Comparison of ENCODE assay signal across 9 cellular contexts in genomic region chr14:93331375-93332031, GRCh38. TPM values are rescaled to one million over a fixed set of nuclear protein-coding genes. Genes with fewer than 3 reads are reported as not detected.
DNase-seq lines count a peak whose midpoint lies in the region; ATAC-seq and TF ChIP-seq lines count a peak whose summit lies in the region.
"Had no signal": no experiment of that assay in that cellular context is flagged by ENCODE, and none has a peak within 500 bp of the region (broad histone marks: within the 10 kb centered on the region; RNA-seq: fewer than 3 reads in every experiment).

No MANE protein-coding gene starts in this region.

- ATAC-seq in activated T-helper 17 cell treated with anti-CD3 and anti-CD28 coated beads, Interleukin-2, amount 50 U/mL, for 72 hours (replicated peaks), result no peak
- ATAC-seq in HG03432 (IDR thresholded peaks at IDR 0.05; ENCODE audit: unreplicated experiment) (no peak), HG02588 (IDR thresholded peaks at IDR 0.05; ENCODE audit: unreplicated experiment) (no peak)

- H3K4me1 ChIP-seq in HEK293 (ENCODE audit: control insufficient read depth, insufficient read depth, low read length) (no peaks in the 10 kb centered on the region), hepatocyte (ENCODE audit: insufficient read depth) (peaks cover 12% of the 10 kb centered on the region), skeletal muscle tissue (ENCODE audit: control insufficient read depth in 3 of 3, insufficient read depth in 3 of 3, low read length in 3 of 3) (peaks cover 12 to 33% (median 21%) of the 10 kb centered on the region in 3 donors)

- H3K9me3 ChIP-seq in HEK293 (ENCODE audit: control insufficient read depth, insufficient read depth, low read depth, low read length) (no peaks in the 10 kb centered on the region), hepatocyte (ENCODE audit: low read depth) (no peaks in the 10 kb centered on the region), skeletal muscle tissue (ENCODE audit: control insufficient read depth in 3 of 3, low read length in 3 of 3) (no peaks in the 10 kb centered on the region)

- H3K9me3 Mint-ChIP-seq in activated T-helper 17 cell treated with anti-CD3 and anti-CD28 coated beads, Interleukin-2, amount 50 U/mL, for 72 hours, result no peaks in the 10 kb centered on the region

- no peaks in the 10 kb centered on the region for H3K27me3 ChIP-seq in hepatocyte
- H3K27me3 ChIP-seq in skeletal muscle tissue (ENCODE audit: control insufficient read depth in 3 of 3, insufficient read depth in 3 of 3, low read length in 3 of 3), result no peaks in the 10 kb centered on the region

- H3K27me3 Mint-ChIP-seq in activated T-helper 17 cell treated with anti-CD3 and anti-CD28 coated beads, Interleukin-2, amount 50 U/mL, for 72 hours, result no peaks in the 10 kb centered on the region

- no peaks in the 10 kb centered on the region for H3K36me3 Mint-ChIP-seq in activated T-helper 17 cell treated with anti-CD3 and anti-CD28 coated beads, Interleukin-2, amount 50 U/mL, for 72 hours (ENCODE audit: low read depth)

- TF ChIP-seq CTCF in HEK293 (tag by site-specific recombination; IDR thresholded peaks at IDR 0.05) (no peak), hepatocyte (IDR thresholded peaks at IDR 0.05; ENCODE audit: poor library complexity) (no peak)

- H3K36me3 ChIP-seq in HEK293 (ENCODE audit: control insufficient read depth in 2 of 2, insufficient read depth in 1 of 2, low read length in 2 of 2), result no peaks in the 10 kb centered on the region; a peak in 1 of 3 replicates
- no peaks in the 10 kb centered on the region for H3K36me3 ChIP-seq in hepatocyte (replicated peaks; ENCODE audit: insufficient read depth, low read depth)
- H3K36me3 ChIP-seq in skeletal muscle tissue (ENCODE audit: control insufficient read depth in 3 of 3, insufficient read depth in 3 of 3, low read length in 3 of 3), result no peaks in the 10 kb centered on the region

- DNase-seq in hepatocyte (ENCODE audit: low spot score) (no peak), SIG-M5 treated with dmso at 0.1 percent for 504 hours (lab: John Stamatoyannopoulos, UW; ENCODE audit: unreplicated experiment) (no peak), ureter (ENCODE audit: low spot score) (no peak)

- CTCF ChIA-PET in HEK293 (lab: Yijun Ruan, JAX), result interaction anchor here (0.5 to 0.9 kb wide), 4 partner anchors 10 to 212 kb away, joined by 3 read pairs; no protein-coding TSS in a partner anchor

- no peaks in the 10 kb centered on the region for H3K9me2 ChIP-seq in hepatocyte (replicated peaks; ENCODE audit: insufficient read depth)

- H3K9ac ChIP-seq in skeletal muscle tissue (ENCODE audit: low read depth in 1 of 3, low read length in 3 of 3), result peak overlapping the region; percentile 78 to 91 (median 85)

- H3K4me3 ChIP-seq in HEK293 (ENCODE audit: low read depth, low read length) (peak overlapping the region; percentile 85), hepatocyte (peak overlapping the region; percentile 65), skeletal muscle tissue (ENCODE audit: low read length in 3 of 3) (peak overlapping the region; percentile 77 to 88 (median 85))

- peaks cover 42% of the 10 kb centered on the region for H4K20me1 ChIP-seq in hepatocyte (ENCODE audit: insufficient read depth, poor library complexity, severe bottlenecking)

- peak overlapping the region; percentile 91 for H3K27ac Mint-ChIP-seq in activated T-helper 17 cell treated with anti-CD3 and anti-CD28 coated beads, Interleukin-2, amount 50 U/mL, for 72 hours

- peak overlapping the region; percentile 77 for H3K4me2 ChIP-seq in hepatocyte

- POLR2A ChIA-PET in HEK293 (lab: Yijun Ruan, JAX), result no interaction called here

- WGBS in hepatocyte (ENCODE audit: low lambda C conversion rate, missing lambda C conversion rate), result 65% methylated on average over 23 of the region's 23 CpGs

- peaks cover 72% of the 10 kb centered on the region for H3K79me2 ChIP-seq in hepatocyte

- peaks cover 22% of the 10 kb centered on the region for H3K4me1 Mint-ChIP-seq in activated T-helper 17 cell treated with anti-CD3 and anti-CD28 coated beads, Interleukin-2, amount 50 U/mL, for 72 hours

- no peak overlapping the region for H2AFZ ChIP-seq in hepatocyte

- peak overlapping the region; percentile 94; the same call in 1 of the 2 replicates for H3K27ac ChIP-seq in HEK293 (ENCODE audit: extremely low read depth, low read depth, low read length)
- H3K27ac ChIP-seq in hepatocyte, result peak overlapping the region; percentile 97
- H3K27ac ChIP-seq in skeletal muscle tissue (ENCODE audit: low read depth, low read length), result peak overlapping the region; percentile 95

- peak overlapping the region; percentile 91 for H3K4me3 Mint-ChIP-seq in activated T-helper 17 cell treated with anti-CD3 and anti-CD28 coated beads, Interleukin-2, amount 50 U/mL, for 72 hours

TF ChIP-seq in HEK293, 187 proteins besides CTCF, POLR2A, EP300 and RAD21:
- TF ChIP-seq ZNF561 (tag by site-specific recombination; IDR thresholded peaks at IDR 0.05; ENCODE audit: borderline replicate concordance) (no peak), ZSCAN23 (tag by site-specific recombination; IDR thresholded peaks at IDR 0.05) (no peak), ZNF335 (tag by site-specific recombination; conservative IDR thresholded peaks at IDR 0.05) (0 out of 2 replicates have a peak, but pooled peaks have one; percentile 18), ZSCAN4 (tag by site-specific recombination; IDR thresholded peaks at IDR 0.05) (no peak), ZNF24 (tag by site-specific recombination; IDR thresholded peaks at IDR 0.05) (no peak), ZNF624 (tag by site-specific recombination; IDR thresholded peaks at IDR 0.05) (no peak)

RNA-seq across cellular contexts. Expression of gene BTBD7, which starts 1.3 kb away (rescaled TPM):
- 10 to 100 TPM; 10.1 to 15.9 TPM for total RNA-seq in activated T-helper 17 cell treated with anti-CD3 and anti-CD28 coated beads, Interleukin-2, amount 50 U/mL, for 72 hours
- total RNA-seq in hepatocyte, result 24.5 and 25.8 TPM in 2 replicates
- 14.4 and 14.8 TPM in 2 replicates for polyA plus RNA-seq in hepatocyte
- 39.1 TPM for total RNA-seq in skeletal muscle tissue
- 54.3 TPM for total RNA-seq in ureter

RNA-seq across cellular contexts. Expression of gene COX8C, which starts 15.5 kb away (rescaled TPM):
- total RNA-seq in activated T-helper 17 cell treated with anti-CD3 and anti-CD28 coated beads, Interleukin-2, amount 50 U/mL, for 72 hours, result not detected
- not detected in 2 replicates for total RNA-seq in hepatocyte
- polyA plus RNA-seq in hepatocyte, result not detected in 2 replicates
- total RNA-seq in skeletal muscle tissue, result not detected
- total RNA-seq in ureter, result not detected
- total RNA-seq: HT1080 had no signal
